8 cellular contexts compared by ENCODE assay signal in genomic region chr14:90396342-90397339, GRCh38. TPM values are rescaled to one million over a fixed set of nuclear protein-coding genes. Genes with fewer than 3 reads are reported as not detected.
A peak's percentile ranks its signal among the peaks of the same experiment; 100 is the strongest.
DNase-seq lines count a peak whose midpoint lies in the region; ATAC-seq and TF ChIP-seq lines count a peak whose summit lies in the region.

Gene CALM1, plus strand, starts transcription at chr14:90397029. Its CDS starts 202 bp downstream, at chr14:90397231.

- no peaks in the 10 kb centered on the region for H3K27me3 ChIP-seq in colonic mucosa

- H3K4me3 ChIP-seq in colonic mucosa: peak within 1 kb of the TSS; percentile 83

- ATAC-seq in GM19025 (IDR thresholded peaks at IDR 0.05; ENCODE audit: low read depth, unreplicated experiment): peak; percentile 69
- ATAC-seq in HG03280 (IDR thresholded peaks at IDR 0.05; ENCODE audit: unreplicated experiment): peak; percentile 57

- no peaks in the 10 kb centered on the region for H3K36me3 ChIP-seq in colonic mucosa

- H3K4me1 ChIP-seq in colonic mucosa: peaks cover 8% of the 10 kb centered on the region

- DNase-seq in AG20443 (ENCODE audit: low spot score) (peak; percentile 97), NCI-H510A treated with DMSO at 0.1 percent for 48 hours (lab: John Stamatoyannopoulos, UW) (peak; percentile 79), colonic mucosa (peak; percentile 96), left kidney (ENCODE audit: low read depth, low spot score) (peak; percentile 96)
- peak; percentile 96 for DNase-seq in activated CD4-positive, alpha-beta T cell treated with anti-CD3 and anti-CD28 coated beads for 48 hours
- DNase-seq in stimulated activated CD4-positive, alpha-beta T cell treated with anti-CD3 and anti-CD28 coated beads, Interleukin-1b, Interleukin-23, amount 100 ng/mL, for 48 hours: peak; percentile 94

- H3K9ac ChIP-seq in colonic mucosa (ENCODE audit: low read depth in 2 of 2, low read length in 2 of 2): peak within 1 kb of the TSS; percentile 84 to 90

- no peaks in the 10 kb centered on the region for H3K9me3 ChIP-seq in colonic mucosa

- no peak for TF ChIP-seq CTCF in colonic mucosa (IDR thresholded peaks at IDR 0.05)

- H3K27ac ChIP-seq in colonic mucosa: peak within 1 kb of the TSS; percentile 95

- intact Hi-C loops in colonic mucosa (cut with DNase I): loop anchor here (2.0 to 5.0 kb wide), 2 partner anchors 14 to 94 kb away; no protein-coding TSS in a partner anchor

RNA-seq across cellular contexts. Expression of gene CALM1, which starts in this region (rescaled TPM):
- 100 to 1,000 TPM; 676 to 714 TPM for total RNA-seq in colonic mucosa

Comparison
In these comparisons a context has a peak if more than half of its experiments do, and no peak if none do; other contexts are left out.
1. Peak in every context shown above with its lines: DNase-seq, ATAC-seq, H3K4me3 ChIP-seq and H3K27ac ChIP-seq.